ENCODE assay signal across 8 cellular contexts in genomic region chr17:58084317-58084981, GRCh38. TPM values are rescaled to one million over a fixed set of nuclear protein-coding genes. Genes with fewer than 3 reads are reported as not detected.
DNase-seq lines count a peak whose midpoint lies in the region; ATAC-seq and TF ChIP-seq lines count a peak whose summit lies in the region.

No MANE protein-coding gene starts in this region.

- intact Hi-C loops in lower leg skin (cut with DNase I; ENCODE audit: low total_unique reads), result no loop called here

- H3K36me3 ChIP-seq in MG63, result peaks cover 46% of the 10 kb centered on the region
- H3K36me3 ChIP-seq in WERI-Rb-1, result peaks cover 50% of the 10 kb centered on the region

- DNase-seq in MG63 (peak; percentile 34), WERI-Rb-1 (peak; percentile 50), lower leg skin (ENCODE audit: low spot score in 2 of 2) (no peak), NCI-H187 treated with DMSO at 0.1 percent for 48 hours (lab: John Stamatoyannopoulos, UW) (no peak)
- DNase-seq in stimulated activated CD8-positive, alpha-beta memory T cell treated with anti-CD3 and anti-CD28 coated beads, Interleukin-7, amount 100 ng/mL, for 24 hours (ENCODE audit: low read depth), result peak; percentile 11

- ATAC-seq in HG03175 (IDR thresholded peaks at IDR 0.05; ENCODE audit: unreplicated experiment), result no peak

- H3K27ac ChIP-seq in WERI-Rb-1, result peak overlapping the region; percentile 91
- H3K27ac ChIP-seq in cingulate gyrus (ENCODE audit: low read depth, low read length), result peak overlapping the region; percentile 47

- H3K9me3 ChIP-seq in MG63 (no peaks in the 10 kb centered on the region), WERI-Rb-1 (ENCODE audit: severe bottlenecking) (no peaks in the 10 kb centered on the region)

- 0 to 1% methylated on average over 7 of the region's 7 CpGs for WGBS in lower leg skin, 2 donors

- TF ChIP-seq CTCF in GM12875 (IDR thresholded peaks at IDR 0.05; ENCODE audit: borderline replicate concordance, insufficient read depth, low read depth, low read length) (peak; percentile 54; the same call in 1 of the 2 replicates), WERI-Rb-1 (IDR thresholded peaks at IDR 0.05; ENCODE audit: low read depth, low read length) (peak; percentile 58), lower leg skin (IDR thresholded peaks at IDR 0.05) (no peak)

- H3K27me3 ChIP-seq in MG63, result no peaks in the 10 kb centered on the region
- no peaks in the 10 kb centered on the region for H3K27me3 ChIP-seq in WERI-Rb-1 (ENCODE audit: insufficient read depth, low read depth, severe bottlenecking)

- H3K4me3 ChIP-seq in GM12875 (ENCODE audit: low read depth, low read length) (peak overlapping the region; percentile 80), MG63 (peak overlapping the region; percentile 93), WERI-Rb-1 (ENCODE audit: low read depth, low read length) (peak overlapping the region; percentile 85), lower leg skin (ENCODE audit: low read depth, poor library complexity, severe bottlenecking) (peak overlapping the region; percentile 87)

- TF ChIP-seq POLR2A in lower leg skin (IDR thresholded peaks at IDR 0.05), result no peak

RNA-seq across cellular contexts. Expression of gene DYNLL2, which starts 1.2 kb away (rescaled TPM):
- total RNA-seq in MG63 (2014; rRNA removed; shearing (Covaris generic); ENCODE audit: low replicate concordance), result 10.2 and 12.8 TPM in 2 replicates
- 10 to 100 TPM in 3 of 4 donors, 1 to 10 TPM in 1; 9.7 to 14.3 (median 10.9) TPM for total RNA-seq in lower leg skin

Comparison
In these comparisons a context has a peak if more than half of its experiments do, and no peak if none do; other contexts are left out.
1. CTCF ChIP-seq: peak in GM12875 (single experiment) and WERI-Rb-1 (single experiment); none in lower leg skin (0 of 3).
2. DNase-seq: peak in MG63 (single experiment), WERI-Rb-1 (single experiment) and stimulated activated CD8-positive, alpha-beta memory T cell treated with anti-CD3 and anti-CD28 coated beads, Interleukin-7, amount 100 ng/mL, for 24 hours (single experiment); none in lower leg skin (0 of 2) and NCI-H187 treated with DMSO at 0.1 percent for 48 hours (single experiment).
3. Peak in every context shown above with its lines, with median percentiles within 50 percentile points of each other: H3K4me3 ChIP-seq.